25 cellular contexts compared by ENCODE assay signal in genomic region chr10:128470302-128470962, GRCh38.
"Had no signal": no experiment of that assay in that cellular context is flagged by ENCODE, and none has a peak within 500 bp of the region (broad histone marks: within the 10 kb centered on the region; RNA-seq: fewer than 3 reads in every experiment).

No MANE protein-coding gene starts in this region.

- H3K4me1 Mint-ChIP-seq: mesothelial cell of epicardium, naive B cell, neural crest cell had no signal

- H3K27me3 Mint-ChIP-seq: activated naive CD8-positive, alpha-beta T cell; naive B cell had no signal

- H3K27ac ChIP-seq: adrenal gland, body of pancreas, epithelial cell of prostate, esophagus squamous epithelium, heart right ventricle, transverse colon had no signal

- H3K27me3 ChIP-seq: adrenal gland, body of pancreas, esophagus squamous epithelium, transverse colon had no signal

- H3K36me3 Mint-ChIP-seq: activated naive CD8-positive, alpha-beta T cell; mesothelial cell of epicardium; naive B cell had no signal

- H3K4me1 ChIP-seq: adrenal gland, body of pancreas, esophagus squamous epithelium, heart right ventricle, transverse colon had no signal

- H3K27ac Mint-ChIP-seq: activated naive CD8-positive, alpha-beta T cell; mesothelial cell of epicardium; T-helper 2 cell treated with Interferon-gamma antibody and Interleukin-4, amounts not matched to agents 5 μg/mL and 100 μg/mL, for 36 hours had no signal

- ATAC-seq: body of pancreas, heart right ventricle, right cardiac atrium had no signal

- H3K4me3 ChIP-seq: adrenal gland, body of pancreas, esophagus squamous epithelium, heart right ventricle, transverse colon had no signal

- H3K9me3 ChIP-seq: adrenal gland, body of pancreas, heart right ventricle, transverse colon had no signal

- H3K9me3 Mint-ChIP-seq: mesothelial cell of epicardium; neural crest cell; T-helper 2 cell treated with Interferon-gamma antibody and Interleukin-4, amounts not matched to agents 5 μg/mL and 100 μg/mL, for 36 hours had no signal

- H3K4me3 Mint-ChIP-seq: activated naive CD8-positive, alpha-beta T cell; mesothelial cell of epicardium; naive B cell; neural crest cell; T-helper 2 cell treated with Interferon-gamma antibody and Interleukin-4, amounts not matched to agents 5 μg/mL and 100 μg/mL, for 36 hours had no signal

- DNase-seq: activated CD4-positive, alpha-beta T cell treated with anti-CD3 and anti-CD28 coated beads for 4 hours; activated CD4-positive, alpha-beta T cell treated with anti-CD3 and anti-CD28 coated beads, Interleukin-2, amount 50 U/mL, for 4 hours; activated effector memory CD4-positive, alpha-beta T cell treated with Interleukin-2 at 50 U/mL for 16 hours; activated naive CD4-positive, alpha-beta T cell treated with Interleukin-2 at 50 U/mL for 16 hours; adrenal gland; body of pancreas; effector CD8-positive, alpha-beta T cell; esophagus squamous epithelium; foreskin melanocyte; heart right ventricle; naive B cell; occipital lobe; right cardiac atrium; stimulated activated CD4-positive, alpha-beta T cell treated with anti-CD3 and anti-CD28 coated beads, Interleukin-2, amount 100 ng/mL, for 48 hours; stimulated activated naive CD4-positive, alpha-beta T cell treated with Interleukin-2 at 50 U/mL for 16 hours; transverse colon had no signal

- H3K36me3 ChIP-seq: adrenal gland, esophagus squamous epithelium, heart right ventricle, transverse colon had no signal

- FAIRE-seq: colon, endometrium, islet of Langerhans, urothelium cell line had no signal
